ENCODE assay signal across 28 cellular contexts in genomic region chr17:27751622-27752490, GRCh38. TPM values are rescaled to one million over a fixed set of nuclear protein-coding genes. Genes with fewer than 3 reads are reported as not detected.
DNase-seq lines count a peak whose midpoint lies in the region; ATAC-seq, FAIRE-seq and TF ChIP-seq lines count a peak whose summit lies in the region.
"Had no signal": no experiment of that assay in that cellular context is flagged by ENCODE, and none has a peak within 500 bp of the region (broad histone marks: within the 10 kb centered on the region; RNA-seq: fewer than 3 reads in every experiment).

No MANE protein-coding gene starts in this region.

- POLR2A ChIA-PET in WTC11 (lab: Charles Lee), result no interaction called here

- peak; percentile 43 for DNase-seq in activated CD8-positive, alpha-beta memory T cell treated with anti-CD3 and anti-CD28 coated beads for 24 hours
- DNase-seq in activated CD8-positive, alpha-beta memory T cell treated with anti-CD3 and anti-CD28 coated beads, Interleukin-2, amount 50 U/mL, for 48 hours, result no peak
- DNase-seq in WTC11 (ENCODE audit: low spot score) (no peak), keratinocyte (ENCODE audit: low read depth, low spot score) (no peak), type B pancreatic cell (ENCODE audit: extremely low spot score, unreplicated experiment) (peak; percentile 40), NCI-H187 (lab: John Stamatoyannopoulos, UW) (no peak), CD1c-positive myeloid dendritic cell (ENCODE audit: extremely low spot score) (no peak)
- DNase-seq: activated CD4-positive, alpha-beta T cell treated with anti-CD3 and anti-CD28 coated beads, Interleukin-2, amount 10 ng/mL, durations not matched to agents 24 days and 14 days; activated naive CD4-positive, alpha-beta T cell treated with Interleukin-2 at 50 U/mL for 16 hours; activated T-cell treated with anti-CD3 and anti-CD28 coated beads, Interleukin-2, amount 50 U/mL, for 72 hours; AML-193; hippocampal formation; MG63; NCI-H1105 treated with DMSO at 0.1 percent for 48 hours; NCI-H2029; NCI-H526 treated with DMSO at 0.1 percent for 48 hours; nucleus accumbens; SJCRH30; stimulated activated CD4-positive, alpha-beta T cell treated with anti-CD3 and anti-CD28 coated beads, Interleukin-15, amount 100 ng/mL, for 24 hours; stimulated activated CD4-positive, alpha-beta T cell treated with anti-CD3 and anti-CD28 coated beads, Interleukin-4, amount 100 ng/mL, for 4 hours; T1000; transverse colon had no signal

- no peaks in the 10 kb centered on the region for H3K27me3 Mint-ChIP-seq in WTC11 (ENCODE audit: low read depth)
- H3K27me3 Mint-ChIP-seq in type B pancreatic cell, result peaks cover 2% of the 10 kb centered on the region
- H3K27me3 Mint-ChIP-seq: activated CD4-positive, alpha-beta T cell treated with anti-CD3 and anti-CD28 coated beads, Interleukin-2, amount 10 ng/mL, durations not matched to agents 24 days and 14 days; CD4-positive, alpha-beta T cell; naive thymus-derived CD4-positive, alpha-beta T cell had no signal

- H3K4me3 Mint-ChIP-seq in WTC11 (no peak overlapping the region), type B pancreatic cell (no peak overlapping the region)
- H3K4me3 Mint-ChIP-seq: activated CD4-positive, alpha-beta T cell treated with anti-CD3 and anti-CD28 coated beads, Interleukin-2, amount 10 ng/mL, durations not matched to agents 24 days and 14 days; activated T-cell treated with anti-CD3 and anti-CD28 coated beads, Interleukin-2, amount 50 U/mL, for 72 hours; CD4-positive, alpha-beta T cell; naive thymus-derived CD4-positive, alpha-beta T cell had no signal

- H2AFZ ChIP-seq in keratinocyte (ENCODE audit: control insufficient read depth, low read length), result no peak overlapping the region

- no peaks in the 10 kb centered on the region for H3K36me3 ChIP-seq in keratinocyte (ENCODE audit: control insufficient read depth in 2 of 2, extremely low read depth in 1 of 2, insufficient read depth in 2 of 2, low read length in 2 of 2)
- H3K36me3 ChIP-seq: adrenal gland, gastroesophageal sphincter, MG63, SJCRH30, transverse colon had no signal

- H3K4me1 ChIP-seq in keratinocyte (ENCODE audit: control insufficient read depth, extremely low read depth, insufficient read depth, low read length), result no peaks in the 10 kb centered on the region
- H3K4me1 ChIP-seq: adrenal gland, gastroesophageal sphincter, SJCRH30, transverse colon had no signal

- peak; percentile 23 for FAIRE-seq in keratinocyte (lab: Jason Lieb, UNC)

- CTCF ChIA-PET in WTC11 (lab: Charles Lee), result interaction anchor here (1.4 to 1.6 kb wide), 2 partner anchors 97 to 152 kb away, joined by 3 to 4 read pairs; no protein-coding TSS in a partner anchor

- H3K27ac Mint-ChIP-seq in WTC11 (peak overlapping the region; percentile 57; the same call in 1 of the 2 replicates), type B pancreatic cell (no peak overlapping the region)
- H3K27ac Mint-ChIP-seq: activated CD4-positive, alpha-beta T cell treated with anti-CD3 and anti-CD28 coated beads, Interleukin-2, amount 10 ng/mL, durations not matched to agents 24 days and 14 days; activated T-cell treated with anti-CD3 and anti-CD28 coated beads, Interleukin-2, amount 50 U/mL, for 72 hours; CD4-positive, alpha-beta T cell had no signal

- TF ChIP-seq CTCF in WTC11 (IDR thresholded peaks at IDR 0.05), result no peak
- TF ChIP-seq CTCF in keratinocyte (optimal IDR thresholded peaks at IDR 0.05 in 1 of 3, IDR thresholded peaks at IDR 0.05 in 1 of 3, conservative IDR thresholded peaks at IDR 0.05 in 1 of 3; ENCODE audit: extremely low read depth in 1 of 3, insufficient read depth in 2 of 3, low read length in 3 of 3), result no peak
- no peak for TF ChIP-seq CTCF in type B pancreatic cell (conservative IDR thresholded peaks at IDR 0.05)

- H3K27me3 ChIP-seq in keratinocyte (ENCODE audit: control insufficient read depth, extremely low read depth, insufficient read depth, low read length), result no peaks in the 10 kb centered on the region
- H3K27me3 ChIP-seq: adrenal gland, gastroesophageal sphincter, MG63, SJCRH30, transverse colon had no signal

- H3K4me3 ChIP-seq in keratinocyte (ENCODE audit: control insufficient read depth in 2 of 3, extremely low read depth in 1 of 3, insufficient read depth in 2 of 3, low read depth in 1 of 3, low read length in 3 of 3), result no peak overlapping the region
- H3K4me3 ChIP-seq: adrenal gland, gastroesophageal sphincter, MG63, SJCRH30, transverse colon had no signal

- dilution Hi-C loops in keratinocyte (cut with MboI; ENCODE audit: extremely low pct_ligation_motif_present, low sequenced_read_pairs), result no loop called here

- H3K36me3 Mint-ChIP-seq in WTC11 (peaks cover 3% of the 10 kb centered on the region; the same call in 1 of the 2 replicates), type B pancreatic cell (no peaks in the 10 kb centered on the region)
- H3K36me3 Mint-ChIP-seq: naive thymus-derived CD4-positive, alpha-beta T cell had no signal

- peaks cover 6% of the 10 kb centered on the region for H3K9me3 Mint-ChIP-seq in WTC11
- no peaks in the 10 kb centered on the region for H3K9me3 Mint-ChIP-seq in type B pancreatic cell
- H3K9me3 Mint-ChIP-seq: activated CD4-positive, alpha-beta T cell treated with anti-CD3 and anti-CD28 coated beads, Interleukin-2, amount 10 ng/mL, durations not matched to agents 24 days and 14 days; activated T-cell treated with anti-CD3 and anti-CD28 coated beads, Interleukin-2, amount 50 U/mL, for 72 hours; CD4-positive, alpha-beta T cell had no signal

- no peak overlapping the region for H3K9ac ChIP-seq in keratinocyte (ENCODE audit: control insufficient read depth, extremely low read depth, insufficient read depth, low read length)
- H3K9ac ChIP-seq: KMS-11 had no signal

- no peak for ATAC-seq in WTC11
- ATAC-seq: gastroesophageal sphincter; naive thymus-derived CD4-positive, alpha-beta T cell had no signal

- no peaks in the 10 kb centered on the region for H3K79me2 ChIP-seq in keratinocyte (ENCODE audit: control insufficient read depth, insufficient read depth, low read length)

- H4K20me1 ChIP-seq in keratinocyte (ENCODE audit: control insufficient read depth, extremely low read depth, insufficient read depth, low read length), result no peaks in the 10 kb centered on the region

- peaks cover 4% of the 10 kb centered on the region; the same call in 1 of the 2 replicates for H3K4me1 Mint-ChIP-seq in WTC11
- H3K4me1 Mint-ChIP-seq in type B pancreatic cell (ENCODE audit: unreplicated experiment), result no peaks in the 10 kb centered on the region
- H3K4me1 Mint-ChIP-seq: activated CD4-positive, alpha-beta T cell treated with anti-CD3 and anti-CD28 coated beads, Interleukin-2, amount 10 ng/mL, durations not matched to agents 24 days and 14 days had no signal

- H3K9me3 ChIP-seq in keratinocyte (ENCODE audit: control insufficient read depth, low read depth, low read length), result no peaks in the 10 kb centered on the region
- H3K9me3 ChIP-seq: adrenal gland, gastroesophageal sphincter, MG63, SJCRH30, transverse colon had no signal

- no peaks in the 10 kb centered on the region for H3K9me1 ChIP-seq in keratinocyte (ENCODE audit: control insufficient read depth, extremely low read depth, insufficient read depth, low read length)

- no peak overlapping the region for H3K27ac ChIP-seq in keratinocyte (ENCODE audit: control insufficient read depth, insufficient read depth, low read length)
- H3K27ac ChIP-seq: adrenal gland, gastroesophageal sphincter, KMS-11, SJCRH30, transverse colon had no signal

- no peak overlapping the region for H3K4me2 ChIP-seq in keratinocyte (ENCODE audit: control insufficient read depth, extremely low read depth, insufficient read depth, low read depth, low read length)
- H3K4me2 ChIP-seq: KMS-11 had no signal

TF ChIP-seq in WTC11, 78 proteins besides CTCF, POLR2A, EP300 and RAD21 (continues in another document):
- TF ChIP-seq USF1 (CRISPR knock-in tag; IDR thresholded peaks at IDR 0.05), result no peak
- no peak for TF ChIP-seq FOXJ3 (CRISPR knock-in tag; IDR thresholded peaks at IDR 0.05; ENCODE audit: borderline replicate concordance)
- TF ChIP-seq ATF6 (CRISPR knock-in tag; IDR thresholded peaks at IDR 0.05), result no peak
- no peak for TF ChIP-seq MLX (CRISPR knock-in tag; IDR thresholded peaks at IDR 0.05)

RNA-seq across cellular contexts. Expression of gene NOS2, which starts 48.5 kb away (rescaled TPM):
- total RNA-seq in WTC11 (2021) (0.98 to 1.4 TPM (median 1.4 TPM) in 3 replicates), type B pancreatic cell (ENCODE audit: low replicate concordance) (1.1 and 7.6 TPM in 2 replicates)
- polyA plus RNA-seq in keratinocyte, result not detected in 3 replicates
- polyA plus RNA-seq in keratinocyte (2011; ENCODE audit: low read depth), result not detected
- polyA plus RNA-seq in keratinocyte (2011; cell fraction: cytosol; rRNA removed), result not detected in 2 replicates
- polyA plus RNA-seq in keratinocyte (2011; cell fraction: nucleus; rRNA removed), result not detected in 2 replicates
- polyA plus RNA-seq in keratinocyte (2012; ENCODE audit: low replicate concordance), result not detected in 2 replicates
- polyA minus RNA-seq in keratinocyte, result not detected in 3 replicates
- not detected for polyA minus RNA-seq in keratinocyte (2011; cell fraction: cytosol; rRNA and poly(A)+ RNA removed)
- polyA minus RNA-seq in keratinocyte (2011; cell fraction: nucleus; rRNA and poly(A)+ RNA removed), result not detected in 2 replicates
- total RNA-seq: activated CD4-positive, alpha-beta T cell treated with anti-CD3 and anti-CD28 coated beads, Interleukin-2, amount 10 ng/mL, durations not matched to agents 24 days and 14 days; SJCRH30 had no signal
- polyA plus RNA-seq: fibroblast of lung; naive thymus-derived CD4-positive, alpha-beta T cell had no signal

Comparison
In these comparisons a context has a peak if more than half of its experiments do, and no peak if none do; other contexts are left out.
1. DNase-seq: peak in activated CD8-positive, alpha-beta memory T cell treated with anti-CD3 and anti-CD28 coated beads for 24 hours (single experiment) and type B pancreatic cell (single experiment); none in activated CD8-positive, alpha-beta memory T cell treated with anti-CD3 and anti-CD28 coated beads, Interleukin-2, amount 50 U/mL, for 48 hours (single experiment), WTC11 (single experiment), keratinocyte (single experiment), NCI-H187 (0 of 2) and CD1c-positive myeloid dendritic cell (single experiment).